ENCODE assay signal across 26 cellular contexts in genomic region chr11:72105888-72106287, GRCh38. TPM values are rescaled to one million over a fixed set of nuclear protein-coding genes. Genes with fewer than 3 reads are reported as not detected.
DNase-seq lines count a peak whose midpoint lies in the region; ATAC-seq and TF ChIP-seq lines count a peak whose summit lies in the region.
"Had no signal": no experiment of that assay in that cellular context is flagged by ENCODE, and none has a peak within 500 bp of the region (broad histone marks: within the 10 kb centered on the region; RNA-seq: fewer than 3 reads in every experiment).

TSS of gene TOMT (plus strand) at chr11:72105924. CDS start at chr11:72105952, 28 bp downstream.

- H3K79me2 ChIP-seq in trophoblast cell (ENCODE audit: control insufficient read depth, insufficient read depth, low read length, poor library complexity) (peaks cover 11% of the 10 kb centered on the region), mesendoderm (ENCODE audit: control insufficient read depth, insufficient read depth, low read length) (peaks cover 21% of the 10 kb centered on the region)

- no peaks in the 10 kb centered on the region for H3K27me3 Mint-ChIP-seq in CD4-positive, alpha-beta memory T cell
- peaks cover 4 to 21% (median 10%) of the 10 kb centered on the region in 3 donors for H3K27me3 Mint-ChIP-seq in immature natural killer cell (ENCODE audit: low read depth in 3 of 3)
- H3K27me3 Mint-ChIP-seq: activated CD4-positive, alpha-beta T cell treated with anti-CD3 and anti-CD28 coated beads, Interleukin-2, amount 10 ng/mL, durations not matched to agents 7 days and 5 days; stimulated activated naive CD8-positive, alpha-beta T cell treated with anti-CD3 and anti-CD28 coated beads, Interleukin-15, Interleukin-2, amounts not matched to agents 100 ng/mL and 50 ng/mL, for 24 hours had no signal

- H3K9ac ChIP-seq in trophoblast cell (ENCODE audit: low read length) (no peak within 1 kb of the TSS), mesendoderm (ENCODE audit: low read length) (no peak within 1 kb of the TSS)

- peaks cover 25 to 45% (median 31%) of the 10 kb centered on the region in 4 donors for H3K4me1 Mint-ChIP-seq in CD4-positive, alpha-beta memory T cell
- H3K4me1 Mint-ChIP-seq in immature natural killer cell = peaks cover 38 to 39% of the 10 kb centered on the region in 2 donors

- H3K18ac ChIP-seq in trophoblast cell (ENCODE audit: low read length) (no peak within 1 kb of the TSS), mesendoderm (ENCODE audit: low read length) (no peak within 1 kb of the TSS)

- no peak within 1 kb of the TSS for H3K14ac ChIP-seq in trophoblast cell (ENCODE audit: low read length)

- no peak within 1 kb of the TSS for H4K5ac ChIP-seq in mesendoderm (ENCODE audit: low read length)

- no peaks in the 10 kb centered on the region for H3K9me3 ChIP-seq in CD4-positive, alpha-beta memory T cell (ENCODE audit: control insufficient read depth in 1 of 2, low read length in 2 of 2)
- H3K9me3 ChIP-seq in Panc1 (ENCODE audit: control insufficient read depth, insufficient read depth, low read depth, low read length) (no peaks in the 10 kb centered on the region), trophoblast cell (ENCODE audit: insufficient read depth, low read depth, low read length) (no peaks in the 10 kb centered on the region)
- H3K9me3 ChIP-seq: Caco-2, heart right ventricle, tibial artery had no signal

- H3K4me3 Mint-ChIP-seq in CD4-positive, alpha-beta memory T cell = peak within 1 kb of the TSS in 1 of 8 donors; percentile 13
- H3K4me3 Mint-ChIP-seq in immature natural killer cell = peak within 1 kb of the TSS in 1 of 5 donors; percentile 37
- H3K4me3 Mint-ChIP-seq: stimulated activated naive CD8-positive, alpha-beta T cell treated with anti-CD3 and anti-CD28 coated beads, Interleukin-15, Interleukin-2, amounts not matched to agents 100 ng/mL and 50 ng/mL, for 24 hours had no signal

- no CpG with 5 or more reads among the region's 14 CpGs for WGBS in trophoblast cell (ENCODE audit: extremely low coverage, insufficient coverage, insufficient read length)
- no CpG with 5 or more reads among the region's 14 CpGs for WGBS in mesendoderm (ENCODE audit: extremely low coverage, insufficient coverage, low lambda C conversion rate)

- no peak within 1 kb of the TSS for H2AFZ ChIP-seq in trophoblast cell (ENCODE audit: insufficient read depth, low read length, poor library complexity)

- H3K27ac Mint-ChIP-seq in CD4-positive, alpha-beta memory T cell = peak within 1 kb of the TSS; percentile 29 to 95 (median 72)
- H3K27ac Mint-ChIP-seq in immature natural killer cell = peak within 1 kb of the TSS in 5 of 6 donors; percentile 23 to 71 (median 66)

- H2BK12ac ChIP-seq in trophoblast cell (ENCODE audit: low read length) = peak within 1 kb of the TSS; percentile 17

- H3K4me1 ChIP-seq in CD4-positive, alpha-beta memory T cell (ENCODE audit: insufficient read depth, low read length) = peaks cover 28% of the 10 kb centered on the region
- H3K4me1 ChIP-seq in Panc1 (ENCODE audit: control insufficient read depth, insufficient read depth, low read length) (peaks cover 10% of the 10 kb centered on the region), trophoblast cell (ENCODE audit: control insufficient read depth in 1 of 2, insufficient read depth in 2 of 2, low read length in 2 of 2) (peaks cover 11 to 14% of the 10 kb centered on the region in 2 experiments), mesendoderm (ENCODE audit: control insufficient read depth, low read depth, low read length) (peaks cover 5% of the 10 kb centered on the region)

- H4K91ac ChIP-seq in trophoblast cell (ENCODE audit: low read depth, low read length) = no peak within 1 kb of the TSS

- H3K9me3 Mint-ChIP-seq in CD4-positive, alpha-beta memory T cell = no peaks in the 10 kb centered on the region
- no peaks in the 10 kb centered on the region for H3K9me3 Mint-ChIP-seq in immature natural killer cell
- H3K9me3 Mint-ChIP-seq: activated CD4-positive, alpha-beta T cell treated with anti-CD3 and anti-CD28 coated beads, Interleukin-2, amount 10 ng/mL, durations not matched to agents 7 days and 5 days; stimulated activated naive CD8-positive, alpha-beta T cell treated with anti-CD3 and anti-CD28 coated beads, Interleukin-15, Interleukin-2, amounts not matched to agents 100 ng/mL and 50 ng/mL, for 24 hours had no signal

- H3K36me3 ChIP-seq in CD4-positive, alpha-beta memory T cell (ENCODE audit: insufficient read depth, low read length) = no peaks in the 10 kb centered on the region
- H3K36me3 ChIP-seq in Panc1 (ENCODE audit: control insufficient read depth, insufficient read depth, low read length) = no peaks in the 10 kb centered on the region; the same call in 1 of the 2 replicates
- H3K36me3 ChIP-seq in trophoblast cell (ENCODE audit: control insufficient read depth in 1 of 2, insufficient read depth in 2 of 2, low read length in 2 of 2) = peaks cover 9 to 19% of the 10 kb centered on the region in 2 experiments
- no peaks in the 10 kb centered on the region for H3K36me3 ChIP-seq in mesendoderm (ENCODE audit: control insufficient read depth, insufficient read depth, low read length)
- H3K36me3 ChIP-seq: cardiac muscle cell had no signal

- H4K8ac ChIP-seq in trophoblast cell (ENCODE audit: low read depth, low read length) (no peak within 1 kb of the TSS), mesendoderm (ENCODE audit: low read depth, low read length) (no peak within 1 kb of the TSS)

- H2AK5ac ChIP-seq in trophoblast cell (ENCODE audit: low read length) (no peak within 1 kb of the TSS), mesendoderm (ENCODE audit: low read length) (no peak within 1 kb of the TSS)

- H3K4me2 ChIP-seq in trophoblast cell (ENCODE audit: low read length) (no peak within 1 kb of the TSS), mesendoderm (ENCODE audit: low read length) (no peak within 1 kb of the TSS)

- H3K27ac ChIP-seq in CD4-positive, alpha-beta memory T cell (ENCODE audit: low read depth, low read length) = no peak within 1 kb of the TSS
- H3K27ac ChIP-seq in Panc1 (ENCODE audit: low read length) = peak within 1 kb of the TSS; percentile 35; the same call in 1 of the 2 replicates
- no peak within 1 kb of the TSS for H3K27ac ChIP-seq in trophoblast cell (ENCODE audit: low read depth, low read length)
- H3K27ac ChIP-seq in mesendoderm (ENCODE audit: low read depth, low read length) = no peak within 1 kb of the TSS
- H3K27ac ChIP-seq: cardiac muscle cell had no signal

- H2BK15ac ChIP-seq in mesendoderm (replicated peaks; ENCODE audit: low read depth) = no peak within 1 kb of the TSS

- H3K4ac ChIP-seq in trophoblast cell (ENCODE audit: low read depth, low read length) = no peak within 1 kb of the TSS
- H3K4ac ChIP-seq in mesendoderm (ENCODE audit: low read depth, low read length) = no peak within 1 kb of the TSS

- no peak within 1 kb of the TSS for H3K56ac ChIP-seq in mesendoderm (ENCODE audit: low read length)

- CTCF ChIA-PET in CD4-positive, alpha-beta memory T cell (lab: Charles Lee; ENCODE audit: partially characterized antibody) = interaction anchor here (0.8 to 2.0 kb wide), 4 partner anchors 15 to 80 kb away, joined by 3 to 5 read pairs (median 4); no protein-coding TSS in a partner anchor
- CTCF ChIA-PET in Panc1 (lab: Charles Lee) = interaction anchor here (0.6 kb wide), 1 partner anchor 579 kb away, joined by 6 read pairs; no protein-coding TSS in a partner anchor

- peaks cover 16 to 24% of the 10 kb centered on the region in 2 donors for H3K36me3 Mint-ChIP-seq in CD4-positive, alpha-beta memory T cell
- peaks cover 4 to 10% (median 10%) of the 10 kb centered on the region in 3 donors for H3K36me3 Mint-ChIP-seq in immature natural killer cell

- H4K12ac ChIP-seq in trophoblast cell (ENCODE audit: low read depth, low read length) = no peak within 1 kb of the TSS

- no peak for DNase-seq in CD4-positive, alpha-beta memory T cell
- DNase-seq in Panc1 (ENCODE audit: low read depth, low spot score) = no peak
- DNase-seq in immature natural killer cell = no peak
- no peak for DNase-seq in trophoblast cell
- DNase-seq in foreskin fibroblast = no peak
- DNase-seq in stimulated activated CD4-positive, alpha-beta T cell treated with anti-CD3 and anti-CD28 coated beads, Interleukin-12 subunit alpha, Interleukin-12 subunit beta, amount 100 ng/mL, for 4 hours = no peak
- DNase-seq in mesendoderm = no peak
- DNase-seq: activated CD4-positive, alpha-beta T cell treated with anti-CD3 and anti-CD28 coated beads, Interleukin-2, amount 10 ng/mL, durations not matched to agents 7 days and 5 days; activated gamma-delta T cell treated with Interleukin-2 at 50 U/mL for 16 hours; dermis blood vessel endothelial cell; DND-41; heart right ventricle; NCI-H1092 treated with DMSO at 0.1 percent for 48 hours; NCI-H2029; NCI-H2227 treated with DMSO at 0.1 percent for 48 hours; NCI-H82; SHP77; stimulated activated CD4-positive, alpha-beta T cell treated with anti-CD3 and anti-CD28 coated beads, Interleukin-2, amount 100 ng/mL, for 48 hours; SW 1271; tibial artery had no signal

- POLR2A ChIA-PET in CD4-positive, alpha-beta memory T cell (lab: Charles Lee; ENCODE audit: partially characterized antibody) = interaction anchor here (1.1 kb wide), 1 partner anchor 65 kb away, joined by 3 read pairs; no protein-coding TSS in a partner anchor
- POLR2A ChIA-PET in Panc1 (lab: Charles Lee) = no interaction called here

- no peak within 1 kb of the TSS for H3K23ac ChIP-seq in trophoblast cell (ENCODE audit: low read length)
- no peak within 1 kb of the TSS for H3K23ac ChIP-seq in mesendoderm (ENCODE audit: low read length)

- no TSS peak for BruUV-seq in Panc1 (replicated peaks; lab: Mats Ljungman, UMichigan)

- H2BK120ac ChIP-seq in trophoblast cell (ENCODE audit: insufficient read depth, low read length, poor library complexity) = no peak within 1 kb of the TSS
- no peak within 1 kb of the TSS for H2BK120ac ChIP-seq in mesendoderm (ENCODE audit: low read depth, low read length)

- intact Hi-C loops in CD4-positive, alpha-beta memory T cell (cut with micrococcal nuclease) = loop anchor here (10.0 kb wide), 1 partner anchor 321 kb away; no protein-coding TSS in a partner anchor
- intact Hi-C loops in Panc1 (cut with micrococcal nuclease; ENCODE audit: unreplicated experiment) = no loop called here

- in situ Hi-C loops in Panc1 (cut with HindIII; ENCODE audit: low pct_unique_long_range_greater_than_20kb, low sequenced_read_pairs) = no loop called here

- TF ChIP-seq CTCF in Panc1 (IDR thresholded peaks at IDR 0.05) (no peak), foreskin fibroblast (IDR thresholded peaks at IDR 0.05; ENCODE audit: low read depth, low read length) (no peak)

- H3K79me1 ChIP-seq in trophoblast cell (ENCODE audit: low read length) = peaks cover 12% of the 10 kb centered on the region
- H3K79me1 ChIP-seq in mesendoderm (ENCODE audit: low read length) = peaks cover 14% of the 10 kb centered on the region

- no peak within 1 kb of the TSS for H3K4me3 ChIP-seq in CD4-positive, alpha-beta memory T cell (ENCODE audit: low read length in 2 of 2)
- H3K4me3 ChIP-seq in Panc1 (ENCODE audit: low read depth in 2 of 2, low read length in 2 of 2) (no peak within 1 kb of the TSS), trophoblast cell (ENCODE audit: low read depth, low read length) (no peak within 1 kb of the TSS), foreskin fibroblast (ENCODE audit: low read depth in 1 of 2, low read length in 2 of 2) (no peak within 1 kb of the TSS), mesendoderm (ENCODE audit: low read length) (no peak within 1 kb of the TSS)
- H3K4me3 ChIP-seq: cardiac muscle cell, heart right ventricle, skin epidermis, tibial artery had no signal

- H2BK5ac ChIP-seq in trophoblast cell (ENCODE audit: low read depth, low read length, poor library complexity) (no peak within 1 kb of the TSS), mesendoderm (ENCODE audit: low read length) (no peak within 1 kb of the TSS)

- H3K27me3 ChIP-seq in CD4-positive, alpha-beta memory T cell (ENCODE audit: insufficient read depth, low read length) = no peaks in the 10 kb centered on the region
- H3K27me3 ChIP-seq in Panc1 (ENCODE audit: control insufficient read depth, insufficient read depth, low read length) = no peaks in the 10 kb centered on the region
- H3K27me3 ChIP-seq in trophoblast cell (ENCODE audit: insufficient read depth, low read length) = no peaks in the 10 kb centered on the region
- H3K27me3 ChIP-seq in mesendoderm (ENCODE audit: insufficient read depth, low read length, poor library complexity) = no peaks in the 10 kb centered on the region
- H3K27me3 ChIP-seq: cardiac muscle cell, heart right ventricle, tibial artery had no signal

- no peak for ATAC-seq in Panc1
- ATAC-seq: heart right ventricle had no signal

RNA-seq across cellular contexts. Expression of gene TOMT, which starts in this region (rescaled TPM):
- not detected for total RNA-seq in CD4-positive, alpha-beta memory T cell
- not detected for polyA plus RNA-seq in CD4-positive, alpha-beta memory T cell
- total RNA-seq in Panc1 (2021; ENCODE audit: unreplicated experiment) = not detected
- not detected for polyA plus RNA-seq in Panc1 (2012; ENCODE audit: insufficient read length)
- polyA plus RNA-seq in immature natural killer cell = not detected
- polyA plus RNA-seq in trophoblast cell (2013) = not detected in 2 replicates
- polyA plus RNA-seq in mesendoderm (2013, experiment 1 of 2) = not detected
- not detected for polyA plus RNA-seq in mesendoderm (2013, experiment 2 of 2)
- total RNA-seq: activated CD4-positive, alpha-beta T cell treated with anti-CD3 and anti-CD28 coated beads, Interleukin-2, amount 10 ng/mL, durations not matched to agents 7 days and 5 days; Caco-2; cardiac muscle cell; dermis blood vessel endothelial cell; endothelial cell of umbilical vein; H1 had no signal
- polyA plus RNA-seq: cardiac muscle cell, endothelial cell of umbilical vein, heart right ventricle had no signal
